In the genomic region with DNA sequence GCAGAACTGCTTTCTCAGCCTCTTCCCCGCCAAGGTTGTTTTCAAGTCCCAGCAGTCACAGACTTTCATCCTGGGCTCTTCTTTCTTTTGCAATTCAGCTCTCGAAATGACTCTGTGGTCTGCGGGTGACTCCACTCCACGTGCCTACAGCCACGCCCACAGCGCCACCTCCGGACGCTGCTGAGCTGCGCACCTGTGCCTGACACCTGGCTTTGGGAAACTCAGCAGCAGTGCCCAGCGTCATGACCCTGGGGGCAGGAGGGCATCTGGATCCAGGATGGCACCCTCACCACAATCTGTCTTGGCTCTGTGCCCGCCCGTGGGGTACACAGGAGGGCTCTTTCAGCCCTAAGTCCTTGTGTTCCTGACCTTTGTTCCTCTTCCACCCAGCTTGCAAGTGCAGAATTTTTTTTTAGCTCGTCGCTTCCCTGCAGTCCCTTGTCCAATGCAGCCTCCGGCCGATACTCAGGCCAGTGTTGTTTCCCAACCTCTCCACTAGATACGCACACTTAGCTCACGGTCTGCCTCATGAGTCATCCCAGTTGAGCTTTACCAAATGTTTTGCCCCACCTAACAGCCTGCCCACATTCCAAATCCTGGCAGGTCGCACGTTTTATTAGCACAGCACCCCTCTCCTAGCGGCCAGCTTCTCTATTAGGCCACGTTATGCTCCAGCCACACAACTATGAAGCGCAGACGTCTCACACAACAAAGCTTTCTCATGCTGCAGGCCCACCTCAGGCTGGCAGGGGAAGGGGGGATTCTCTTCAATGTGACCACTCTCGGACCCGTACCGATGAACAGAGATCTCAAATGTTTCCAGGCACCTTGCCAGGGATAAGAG, we compare ENCODE assay signal across 8 cellular contexts. TPM values are rescaled to one million over a fixed set of nuclear protein-coding genes. Genes with fewer than 3 reads are reported as not detected.
DNase-seq lines count a peak whose midpoint lies in the region; ATAC-seq and TF ChIP-seq lines count a peak whose summit lies in the region.

No MANE protein-coding gene starts in this region.

- H3K27ac ChIP-seq in ascending aorta, result peak overlapping the region; percentile 39 to 48

- H3K36me3 ChIP-seq in ascending aorta, result peaks cover 17 to 35% of the 10 kb centered on the region in 2 donors

- DNase-seq in DMS153 (lab: John Stamatoyannopoulos, UW) (peak; percentile 5), HK-2 (ENCODE audit: unreplicated experiment) (peak; percentile 69), T-helper 1 cell (peak; percentile 64 to 87 (median 77)), ascending aorta (ENCODE audit: low spot score in 2 of 2) (peak; percentile 47 to 86), left kidney (ENCODE audit: low read depth, low spot score) (peak; percentile 7), NCI-H1092 (lab: John Stamatoyannopoulos, UW) (no peak)

- peaks cover 4 to 7% of the 10 kb centered on the region in 2 donors for H3K4me1 ChIP-seq in ascending aorta

- no peak overlapping the region for H3K4me3 ChIP-seq in ascending aorta

- H3K27ac Mint-ChIP-seq in stimulated activated memory B cell treated with anti-CD40 and anti-IgM and Interleukin-4, amounts not matched to agents 10 μg/mL and 1 μg/mL and 100 μg/mL, for 72 hours, result peak overlapping the region; percentile 67

- H3K4me3 Mint-ChIP-seq in stimulated activated memory B cell treated with anti-CD40 and anti-IgM and Interleukin-4, amounts not matched to agents 10 μg/mL and 1 μg/mL and 100 μg/mL, for 72 hours, result peak overlapping the region; percentile 42

- H3K27me3 Mint-ChIP-seq in stimulated activated memory B cell treated with anti-CD40 and anti-IgM and Interleukin-4, amounts not matched to agents 10 μg/mL and 1 μg/mL and 100 μg/mL, for 72 hours, result no peaks in the 10 kb centered on the region

- TF ChIP-seq CTCF in ascending aorta (IDR thresholded peaks at IDR 0.05), result no peak

- H3K36me3 Mint-ChIP-seq in stimulated activated memory B cell treated with anti-CD40 and anti-IgM and Interleukin-4, amounts not matched to agents 10 μg/mL and 1 μg/mL and 100 μg/mL, for 72 hours, result peaks cover 62% of the 10 kb centered on the region

- H3K4me1 Mint-ChIP-seq in stimulated activated memory B cell treated with anti-CD40 and anti-IgM and Interleukin-4, amounts not matched to agents 10 μg/mL and 1 μg/mL and 100 μg/mL, for 72 hours, result peaks cover 52% of the 10 kb centered on the region

- no peaks in the 10 kb centered on the region for H3K9me3 Mint-ChIP-seq in stimulated activated memory B cell treated with anti-CD40 and anti-IgM and Interleukin-4, amounts not matched to agents 10 μg/mL and 1 μg/mL and 100 μg/mL, for 72 hours

- H3K9me3 ChIP-seq in ascending aorta, result no peaks in the 10 kb centered on the region

- no peaks in the 10 kb centered on the region for H3K27me3 ChIP-seq in ascending aorta

- ATAC-seq in stimulated activated memory B cell treated with anti-CD40 and anti-IgM and Interleukin-4, amounts not matched to agents 10 μg/mL and 1 μg/mL and 100 μg/mL, for 72 hours, result peak; percentile 64
- no peak for ATAC-seq in HG02759 (IDR thresholded peaks at IDR 0.05; ENCODE audit: unreplicated experiment)

- intact Hi-C loops in ascending aorta (cut with DNase I), result no loop called here

RNA-seq across cellular contexts. Expression of a gene that starts 6.5 kb away (rescaled TPM):
- total RNA-seq in ascending aorta, result 27.8 TPM

RNA-seq across cellular contexts. Expression of a gene that starts 11.7 kb away (rescaled TPM):
- 196 TPM for total RNA-seq in ascending aorta

RNA-seq across cellular contexts. Expression of a gene that starts 19.8 kb away (rescaled TPM):
- 72.3 TPM for total RNA-seq in ascending aorta

RNA-seq across cellular contexts. Expression of a gene that starts 22.2 kb away (rescaled TPM):
- 14.4 TPM for total RNA-seq in ascending aorta

RNA-seq across cellular contexts. Expression of a gene that starts 45.3 kb away (rescaled TPM):
- total RNA-seq in ascending aorta, result not detected
